ENCODE assay signal across 8 cellular contexts in the genomic region with DNA sequence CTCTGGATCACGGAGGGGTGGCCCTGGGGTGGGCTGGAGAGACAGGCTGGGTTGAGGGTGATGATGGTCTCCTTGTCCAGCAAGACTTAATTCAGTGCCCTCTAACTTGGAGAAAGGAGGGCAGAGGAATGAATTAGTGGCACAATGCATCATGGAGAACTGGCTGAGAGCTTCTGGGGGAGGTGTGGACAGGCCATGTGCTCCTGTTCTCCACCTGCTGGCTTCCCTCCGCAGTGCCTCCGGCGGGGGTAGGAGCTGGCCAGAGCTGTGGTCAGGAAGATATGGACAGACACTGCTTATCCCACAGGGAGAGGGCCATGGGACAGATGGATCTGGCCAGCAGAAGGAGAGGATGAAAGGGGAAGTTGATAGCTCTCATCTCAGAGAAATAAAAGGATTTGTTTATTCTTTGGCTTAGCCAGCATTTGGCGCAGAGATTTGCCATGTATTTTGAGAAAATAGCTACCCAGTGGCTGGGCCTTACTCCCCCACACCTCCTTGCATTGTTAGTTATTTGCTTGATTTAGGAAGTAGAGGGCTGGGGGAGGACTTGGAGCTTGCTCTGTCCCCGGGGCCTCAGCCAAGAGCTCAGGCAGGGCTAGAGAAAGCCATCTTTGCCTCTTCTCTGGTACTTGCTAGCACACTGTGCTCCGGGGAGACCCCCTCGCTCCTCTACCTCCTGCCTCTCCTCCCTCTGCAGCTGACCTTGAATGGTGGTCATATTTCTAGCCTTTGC.
DNase-seq lines count a peak whose midpoint lies in the region; ATAC-seq and TF ChIP-seq lines count a peak whose summit lies in the region.

No MANE protein-coding gene starts in this region.

- no peaks in the 10 kb centered on the region for H3K9me3 ChIP-seq in HUES48 (ENCODE audit: control insufficient read depth, insufficient read depth, low read length)

- H3K4me3 ChIP-seq in HUES48 (ENCODE audit: low read depth, low read length) (no peak overlapping the region), astrocyte of the spinal cord (ENCODE audit: low read depth, low read length) (no peak overlapping the region)

- DNase-seq in AG20443 (ENCODE audit: low spot score) = peak; percentile 65
- peak; percentile 38 for DNase-seq in astrocyte of the spinal cord (ENCODE audit: low read depth, low spot score)
- DNase-seq in left colon = no peak
- no peak for DNase-seq in GDM1 (lab: John Stamatoyannopoulos, UW)
- no peak for DNase-seq in NCI-H146 (lab: John Stamatoyannopoulos, UW)

- H3K27me3 ChIP-seq in HUES48 (ENCODE audit: control insufficient read depth, insufficient read depth, low read length) = no peaks in the 10 kb centered on the region

- peak overlapping the region; percentile 49 for H3K27ac ChIP-seq in HUES48 (ENCODE audit: low read depth, low read length)

- no peaks in the 10 kb centered on the region for H3K36me3 ChIP-seq in HUES48 (ENCODE audit: control insufficient read depth, insufficient read depth, low read length)

- intact Hi-C loops in left colon (cut with DNase I, micrococcal nuclease) = no loop called here

- peak; percentile 61 for ATAC-seq in left colon
- no peak for ATAC-seq in GM21515 (IDR thresholded peaks at IDR 0.05; ENCODE audit: unreplicated experiment)
- no peak for ATAC-seq in GM18511 (IDR thresholded peaks at IDR 0.05; ENCODE audit: unreplicated experiment)

- peak; percentile 55 for TF ChIP-seq CTCF in astrocyte of the spinal cord (IDR thresholded peaks at IDR 0.05; ENCODE audit: low read depth, low read length)

- peaks cover 30% of the 10 kb centered on the region for H3K4me1 ChIP-seq in HUES48 (ENCODE audit: control insufficient read depth, insufficient read depth, low read length)

- in situ Hi-C loops in astrocyte of the spinal cord (cut with HindIII; ENCODE audit: low sequenced_read_pairs) = no loop called here

- H3K9ac ChIP-seq in HUES48 (ENCODE audit: low read depth, low read length) = peak overlapping the region; percentile 12; the same call in 1 of the 2 replicates

Comparison
In these comparisons a context has a peak if more than half of its experiments do, and no peak if none do; other contexts are left out.
1. DNase-seq: peak in AG20443 (single experiment) and astrocyte of the spinal cord (single experiment); none in left colon (0 of 2), GDM1 (single experiment) and NCI-H146 (single experiment).